Comparison of ENCODE assay signal across 1 cellular context in the genomic region with DNA sequence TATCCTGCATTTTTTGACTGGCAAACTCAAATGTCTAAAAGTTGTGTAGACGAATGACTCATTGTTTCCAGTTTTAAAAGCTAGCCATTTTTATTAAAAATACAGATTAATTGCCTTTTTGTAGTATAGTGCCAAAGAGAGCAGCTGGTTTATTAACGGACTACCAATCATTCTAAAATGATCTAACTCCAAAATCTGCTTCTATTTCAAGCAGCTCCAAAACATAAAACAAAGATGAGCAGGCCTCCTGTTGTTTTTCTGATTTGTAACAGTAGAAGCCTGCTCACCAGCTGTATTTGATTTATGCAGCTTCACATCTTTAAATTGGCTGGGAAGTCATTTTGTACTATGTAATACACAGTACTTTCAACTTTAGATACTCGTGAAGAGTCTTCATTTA.
TF ChIP-seq lines count a peak whose summit lies in the region.

No MANE protein-coding gene starts in this region.

TF ChIP-seq in GM12878, 131 proteins besides CTCF, POLR2A, EP300 and RAD21 (continued from another document):
- TF ChIP-seq TARDBP (IDR thresholded peaks at IDR 0.05; ENCODE audit: borderline replicate concordance) (no peak), MYC (IDR thresholded peaks at IDR 0.05; ENCODE audit: insufficient read depth, insufficient read length, insufficient replicate concordance, low read length, severe bottlenecking) (no peak), PRDM15 (CRISPR knock-in tag; IDR thresholded peaks at IDR 0.05) (no peak)
- TF ChIP-seq, protein P1, sequence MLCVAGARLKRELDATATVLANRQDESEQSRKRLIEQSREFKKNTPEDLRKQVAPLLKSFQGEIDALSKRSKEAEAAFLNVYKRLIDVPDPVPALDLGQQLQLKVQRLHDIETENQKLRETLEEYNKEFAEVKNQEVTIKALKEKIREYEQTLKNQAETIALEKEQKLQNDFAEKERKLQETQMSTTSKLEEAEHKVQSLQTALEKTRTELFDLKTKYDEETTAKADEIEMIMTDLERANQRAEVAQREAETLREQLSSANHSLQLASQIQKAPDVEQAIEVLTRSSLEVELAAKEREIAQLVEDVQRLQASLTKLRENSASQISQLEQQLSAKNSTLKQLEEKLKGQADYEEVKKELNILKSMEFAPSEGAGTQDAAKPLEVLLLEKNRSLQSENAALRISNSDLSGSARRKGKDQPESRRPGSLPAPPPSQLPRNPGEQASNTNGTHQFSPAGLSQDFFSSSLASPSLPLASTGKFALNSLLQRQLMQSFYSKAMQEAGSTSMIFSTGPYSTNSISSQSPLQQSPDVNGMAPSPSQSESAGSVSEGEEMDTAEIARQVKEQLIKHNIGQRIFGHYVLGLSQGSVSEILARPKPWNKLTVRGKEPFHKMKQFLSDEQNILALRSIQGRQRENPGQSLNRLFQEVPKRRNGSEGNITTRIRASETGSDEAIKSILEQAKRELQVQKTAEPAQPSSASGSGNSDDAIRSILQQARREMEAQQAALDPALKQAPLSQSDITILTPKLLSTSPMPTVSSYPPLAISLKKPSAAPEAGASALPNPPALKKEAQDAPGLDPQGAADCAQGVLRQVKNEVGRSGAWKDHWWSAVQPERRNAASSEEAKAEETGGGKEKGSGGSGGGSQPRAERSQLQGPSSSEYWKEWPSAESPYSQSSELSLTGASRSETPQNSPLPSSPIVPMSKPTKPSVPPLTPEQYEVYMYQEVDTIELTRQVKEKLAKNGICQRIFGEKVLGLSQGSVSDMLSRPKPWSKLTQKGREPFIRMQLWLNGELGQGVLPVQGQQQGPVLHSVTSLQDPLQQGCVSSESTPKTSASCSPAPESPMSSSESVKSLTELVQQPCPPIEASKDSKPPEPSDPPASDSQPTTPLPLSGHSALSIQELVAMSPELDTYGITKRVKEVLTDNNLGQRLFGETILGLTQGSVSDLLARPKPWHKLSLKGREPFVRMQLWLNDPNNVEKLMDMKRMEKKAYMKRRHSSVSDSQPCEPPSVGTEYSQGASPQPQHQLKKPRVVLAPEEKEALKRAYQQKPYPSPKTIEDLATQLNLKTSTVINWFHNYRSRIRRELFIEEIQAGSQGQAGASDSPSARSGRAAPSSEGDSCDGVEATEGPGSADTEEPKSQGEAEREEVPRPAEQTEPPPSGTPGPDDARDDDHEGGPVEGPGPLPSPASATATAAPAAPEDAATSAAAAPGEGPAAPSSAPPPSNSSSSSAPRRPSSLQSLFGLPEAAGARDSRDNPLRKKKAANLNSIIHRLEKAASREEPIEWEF (IDR thresholded peaks at IDR 0.05; ENCODE audit: insufficient replicate concordance, low read depth, low read length) = no peak
